Comparison of ENCODE assay signal across 8 cellular contexts in genomic region chr14:103259801-103260628, GRCh38.
DNase-seq lines count a peak whose midpoint lies in the region; ATAC-seq and TF ChIP-seq lines count a peak whose summit lies in the region.

No MANE protein-coding gene starts in this region.

- peaks cover 10% of the 10 kb centered on the region for H3K4me1 Mint-ChIP-seq in CD4-positive, alpha-beta T cell (ENCODE audit: low read depth)
- H3K4me1 Mint-ChIP-seq in H9 = peaks cover 15 to 22% of the 10 kb centered on the region in 2 experiments

- no peaks in the 10 kb centered on the region for H3K23me2 ChIP-seq in H9 (ENCODE audit: insufficient read length, low read depth, low read length, poor library complexity, severe bottlenecking)

- no peak overlapping the region for H4K8ac ChIP-seq in H9 (replicated peaks; ENCODE audit: insufficient read length, low read depth, low read length)

- H3K4me1 ChIP-seq in ovary (ENCODE audit: insufficient read depth) = no peaks in the 10 kb centered on the region
- H3K4me1 ChIP-seq in H9 (ENCODE audit: insufficient read depth, low read length) = peaks cover 2% of the 10 kb centered on the region; the same call in 1 of the 2 replicates

- no peak for ATAC-seq in CD4-positive, alpha-beta T cell (ENCODE audit: poor library complexity)

- H4K20me1 ChIP-seq in H9 (ENCODE audit: control insufficient read depth, insufficient read depth, insufficient read length) = no peaks in the 10 kb centered on the region

- H3K27me3 Mint-ChIP-seq in CD4-positive, alpha-beta T cell = peaks cover 34% of the 10 kb centered on the region
- H3K27me3 Mint-ChIP-seq in H9 (ENCODE audit: low read depth) = 0 out of 2 replicates have a peak, but pooled peaks cover 3% of the 10 kb centered on the region

- no peak overlapping the region for H3K14ac ChIP-seq in H9 (ENCODE audit: insufficient read depth, low read length)

- 41 to 48% (median 43%) methylated on average over 19 of the region's 19 CpGs for WGBS in ovary, 3 donors
- WGBS in H9 (ENCODE audit: extremely low coverage, insufficient read length, low lambda C conversion rate) = no CpG with 5 or more reads among the region's 19 CpGs

- no peak for TF ChIP-seq CTCF in CD4-positive, alpha-beta T cell (IDR thresholded peaks at IDR 0.05)
- TF ChIP-seq CTCF in epithelial cell of proximal tubule (conservative IDR thresholded peaks at IDR 0.05; ENCODE audit: low read depth, low read length) = no peak
- no peak for TF ChIP-seq CTCF in ovary (IDR thresholded peaks at IDR 0.05)
- TF ChIP-seq CTCF in H9 (conservative IDR thresholded peaks at IDR 0.05) = no peak

- DNase-seq in CD4-positive, alpha-beta T cell = no peak
- DNase-seq in NCI-H526 treated with DMSO at 0.1 percent for 48 hours (lab: John Stamatoyannopoulos, UW) (peak; percentile 55), epithelial cell of proximal tubule (ENCODE audit: low read depth) (peak; percentile 46), ovary (peak in 1 of 5 donors; percentile 46), H9 (no peak), RPMI8226 (no peak), kidney glomerular epithelial cell (lab: John Stamatoyannopoulos, UW) (no peak)
- DNase-seq in stimulated activated naive CD4-positive, alpha-beta T cell (lab: John Stamatoyannopoulos, UW) = no peak

- no peak overlapping the region for H3K23ac ChIP-seq in H9 (ENCODE audit: insufficient read length, low read depth, low read length)

- no peak overlapping the region for H3K56ac ChIP-seq in H9 (ENCODE audit: insufficient read length, low read depth, low read length)

- no peak for TF ChIP-seq EP300 in ovary (IDR thresholded peaks at IDR 0.05)

- no peak overlapping the region for H2AFZ ChIP-seq in H9 (ENCODE audit: low read length)

- peak overlapping the region; percentile 16 for H3K4me3 Mint-ChIP-seq in CD4-positive, alpha-beta T cell
- no peak overlapping the region for H3K4me3 Mint-ChIP-seq in H9

- H3K27ac Mint-ChIP-seq in CD4-positive, alpha-beta T cell = no peak overlapping the region
- H3K27ac Mint-ChIP-seq in H9 = peak overlapping the region in 1 of 3 experiments; percentile 68; a peak in 2 of 7 replicates

- H4K5ac ChIP-seq in H9 (ENCODE audit: insufficient read length, low read depth, low read length) = no peak overlapping the region

- H2BK12ac ChIP-seq in H9 (ENCODE audit: insufficient read length, low read depth, low read length) = no peak overlapping the region

- H3K4ac ChIP-seq in H9 (ENCODE audit: low read depth, low read length) = no peak overlapping the region

- CTCF ChIA-PET in CD4-positive, alpha-beta T cell (lab: Charles Lee) = no interaction called here

- no peak overlapping the region for H2BK20ac ChIP-seq in H9 (ENCODE audit: low read depth, low read length, poor library complexity, severe bottlenecking)

- H3K18ac ChIP-seq in H9 (ENCODE audit: insufficient read length, low read depth, low read length) = no peak overlapping the region

- H3K9me3 ChIP-seq in CD4-positive, alpha-beta T cell (ENCODE audit: control insufficient read depth, low read length) = no peaks in the 10 kb centered on the region
- H3K9me3 ChIP-seq in ovary = no peaks in the 10 kb centered on the region
- H3K9me3 ChIP-seq in H9 (ENCODE audit: control insufficient read depth, low read depth, low read length) = no peaks in the 10 kb centered on the region

- POLR2A ChIA-PET in CD4-positive, alpha-beta T cell (lab: Charles Lee) = no interaction called here

- H3K4me2 ChIP-seq in H9 (ENCODE audit: insufficient read depth, insufficient read length, low read length) = no peak overlapping the region

- H3K36me3 Mint-ChIP-seq in CD4-positive, alpha-beta T cell (ENCODE audit: low read depth) = no peaks in the 10 kb centered on the region
- H3K36me3 Mint-ChIP-seq in H9 (ENCODE audit: insufficient read depth in 1 of 3, low read depth in 3 of 3) = no peaks in the 10 kb centered on the region; a peak in 1 of 7 replicates

- no peak overlapping the region for H2AK5ac ChIP-seq in H9 (ENCODE audit: insufficient read length, low read length)

- H3K9me3 Mint-ChIP-seq in CD4-positive, alpha-beta T cell = no peaks in the 10 kb centered on the region
- H3K9me3 Mint-ChIP-seq in H9 = no peaks in the 10 kb centered on the region

- H3K4me3 ChIP-seq in epithelial cell of proximal tubule (ENCODE audit: low read depth, low read length) = peak overlapping the region; percentile 58
- H3K4me3 ChIP-seq in ovary = peak overlapping the region; percentile 46

- peaks cover 5% of the 10 kb centered on the region for H3K27me3 ChIP-seq in CD4-positive, alpha-beta T cell (ENCODE audit: control insufficient read depth, insufficient read depth, low read length)
- no peaks in the 10 kb centered on the region for H3K27me3 ChIP-seq in ovary
- no peaks in the 10 kb centered on the region for H3K27me3 ChIP-seq in H9 (ENCODE audit: insufficient read depth, low read length)

- no peak overlapping the region for H2BK5ac ChIP-seq in H9 (ENCODE audit: insufficient read length, low read length)

- H3T11ph ChIP-seq in H9 (ENCODE audit: low read length) = no peak overlapping the region

- H3K27ac ChIP-seq in CD4-positive, alpha-beta T cell (ENCODE audit: low read depth, low read length) = no peak overlapping the region
- H3K27ac ChIP-seq in ovary = peak overlapping the region in 1 of 2 donors; percentile 22
- H3K27ac ChIP-seq in H9 (ENCODE audit: insufficient read length, low read depth, low read length) = no peak overlapping the region

- no peaks in the 10 kb centered on the region for H3K36me3 ChIP-seq in ovary

- H3K79me2 ChIP-seq in H9 (ENCODE audit: insufficient read depth, low read length) = no peaks in the 10 kb centered on the region; the same call in 1 of the 2 replicates

- H2BK15ac ChIP-seq in H9 (ENCODE audit: low read depth, low read length) = no peak overlapping the region

- intact Hi-C loops in CD4-positive, alpha-beta T cell (cut with DNase I, micrococcal nuclease) = no loop called here
- intact Hi-C loops in ovary (cut with DNase I) = no loop called here

- H4K91ac ChIP-seq in H9 (ENCODE audit: insufficient read length, low read depth, low read length) = no peak overlapping the region

- H3K79me1 ChIP-seq in H9 (ENCODE audit: insufficient read depth, low read depth, low read length, poor library complexity, severe bottlenecking) = no peaks in the 10 kb centered on the region

- H2BK120ac ChIP-seq in H9 (ENCODE audit: low read depth, low read length, poor library complexity, severe bottlenecking) = no peak overlapping the region

- no peak for TF ChIP-seq POLR2A in ovary (IDR thresholded peaks at IDR 0.05)

- H3K9ac ChIP-seq in H9 (ENCODE audit: extremely low read depth, insufficient read length, low read length) = no peak overlapping the region

Comparison
In these comparisons a context has a peak if more than half of its experiments do, and no peak if none do; other contexts are left out.
1. DNase-seq: peak in NCI-H526 treated with DMSO at 0.1 percent for 48 hours (single experiment) and epithelial cell of proximal tubule (single experiment); none in CD4-positive, alpha-beta T cell (0 of 10), H9 (single experiment), RPMI8226 (single experiment), stimulated activated naive CD4-positive, alpha-beta T cell (0 of 6) and kidney glomerular epithelial cell (single experiment).